Comparison of ENCODE assay signal across 8 cellular contexts in genomic region chr1:245153645-245154428, GRCh38. TPM values are rescaled to one million over a fixed set of nuclear protein-coding genes. Genes with fewer than 3 reads are reported as not detected.
A peak's percentile ranks its signal among the peaks of the same experiment; 100 is the strongest.
DNase-seq lines count a peak whose midpoint lies in the region; ATAC-seq and TF ChIP-seq lines count a peak whose summit lies in the region.

No MANE protein-coding gene starts in this region.

- no peak overlapping the region for H3K27ac ChIP-seq in ectodermal cell (ENCODE audit: insufficient read depth, low read depth, low read length, poor library complexity, severe bottlenecking)
- no peak overlapping the region for H3K27ac ChIP-seq in mucosa of rectum (ENCODE audit: low read depth in 2 of 2, low read length in 2 of 2)

- peaks cover 6% of the 10 kb centered on the region for H3K4me1 ChIP-seq in ectodermal cell (ENCODE audit: control insufficient read depth, insufficient read depth, low read length)
- H3K4me1 ChIP-seq in mucosa of rectum (ENCODE audit: control insufficient read depth in 2 of 2, insufficient read depth in 2 of 2, low read length in 2 of 2), result peaks cover 27 to 30% of the 10 kb centered on the region in 2 donors

- peak; percentile 24 for ATAC-seq in SK-N-SH treated with all-trans-retinoic acid at 6 μM for 48 hours
- no peak for ATAC-seq in GM19467 (IDR thresholded peaks at IDR 0.05; ENCODE audit: unreplicated experiment)
- ATAC-seq in GM21367 (IDR thresholded peaks at IDR 0.05; ENCODE audit: unreplicated experiment), result no peak

- TF ChIP-seq CTCF in GM13976 (IDR thresholded peaks at IDR 0.05; ENCODE audit: borderline replicate concordance, control extremely low read depth, extremely low read depth, insufficient read depth, missing control alignments), result no peak

- in situ Hi-C loops in GM13976 (cut with MboI; ENCODE audit: low sequenced_read_pairs, unreplicated experiment), result loop anchor here (10.0 kb wide), 1 partner anchor 851 kb away; no protein-coding TSS in a partner anchor

- H3K36me3 ChIP-seq in ectodermal cell (ENCODE audit: control insufficient read depth, insufficient read depth, low read length) (no peaks in the 10 kb centered on the region), mucosa of rectum (ENCODE audit: control insufficient read depth in 2 of 2, insufficient read depth in 2 of 2, low read length in 2 of 2) (no peaks in the 10 kb centered on the region)

- H3K9me3 ChIP-seq in ectodermal cell (ENCODE audit: control insufficient read depth, low read length) (no peaks in the 10 kb centered on the region), mucosa of rectum (ENCODE audit: control insufficient read depth in 2 of 2, low read length in 2 of 2) (no peaks in the 10 kb centered on the region)

- H3K4me3 ChIP-seq in ectodermal cell (ENCODE audit: insufficient read depth, low read depth, low read length) (peak overlapping the region; percentile 55), mucosa of rectum (ENCODE audit: low read length in 2 of 2) (peak overlapping the region; percentile 45 to 51)

- H3K27me3 ChIP-seq in ectodermal cell (ENCODE audit: control insufficient read depth, insufficient read depth, low read length, poor library complexity, severe bottlenecking) (peaks cover 64% of the 10 kb centered on the region), mucosa of rectum (ENCODE audit: control insufficient read depth in 2 of 2, insufficient read depth in 2 of 2, low read length in 2 of 2) (peaks cover 40 to 67% of the 10 kb centered on the region in 2 donors)

- WGBS in ectodermal cell, 2 experiments, result 1% methylated on average over 70 of the region's 70 CpGs

- H3K9ac ChIP-seq in mucosa of rectum (ENCODE audit: low read depth in 1 of 2, low read length in 2 of 2), result no peak overlapping the region

- DNase-seq in AG20443 (ENCODE audit: low spot score) (peak; percentile 38), GM13976 (ENCODE audit: low spot score) (peak; percentile 51), amniotic stem cell (lab: John Stamatoyannopoulos, UW) (no peak)

TF ChIP-seq in SK-N-SH treated with all-trans-retinoic acid at 6 μM for 48 hours, 23 proteins besides CTCF, POLR2A, EP300 and RAD21:
- no peak for TF ChIP-seq ZFP30 (CRISPR knock-in tag; IDR thresholded peaks at IDR 0.05)
- no peak for TF ChIP-seq TOX (CRISPR knock-in tag; IDR thresholded peaks at IDR 0.05; ENCODE audit: borderline replicate concordance)
- no peak for TF ChIP-seq ZC3H10 (CRISPR knock-in tag; IDR thresholded peaks at IDR 0.05)
- TF ChIP-seq CSRNP3 (CRISPR knock-in tag; IDR thresholded peaks at IDR 0.05), result no peak
- TF ChIP-seq ZNF8 (CRISPR knock-in tag; IDR thresholded peaks at IDR 0.05), result no peak
- no peak for TF ChIP-seq SNAI2 (CRISPR knock-in tag; IDR thresholded peaks at IDR 0.05)
- no peak for TF ChIP-seq CSDC2 (CRISPR knock-in tag; IDR thresholded peaks at IDR 0.05)
- no peak for TF ChIP-seq ESRRG (CRISPR knock-in tag; IDR thresholded peaks at IDR 0.05)
- TF ChIP-seq ARNTL (CRISPR knock-in tag; IDR thresholded peaks at IDR 0.05; ENCODE audit: borderline replicate concordance, low read depth), result no peak
- TF ChIP-seq PPARA (CRISPR knock-in tag; IDR thresholded peaks at IDR 0.05; ENCODE audit: borderline replicate concordance), result no peak
- TF ChIP-seq ZNF70 (CRISPR knock-in tag; IDR thresholded peaks at IDR 0.05), result no peak

RNA-seq across cellular contexts. Expression of gene KIF26B, which starts 0.9 kb away (rescaled TPM):
- 0.78 TPM for polyA plus RNA-seq in ectodermal cell (2013, experiment 1 of 4)
- 1.1 TPM for polyA plus RNA-seq in ectodermal cell (2013, experiment 2 of 4)
- polyA plus RNA-seq in ectodermal cell (2013, experiment 3 of 4), result 0.85 TPM
- 0.81 TPM for polyA plus RNA-seq in ectodermal cell (2013, experiment 4 of 4)
